ENCODE assay signal across 8 cellular contexts in the genomic region with DNA sequence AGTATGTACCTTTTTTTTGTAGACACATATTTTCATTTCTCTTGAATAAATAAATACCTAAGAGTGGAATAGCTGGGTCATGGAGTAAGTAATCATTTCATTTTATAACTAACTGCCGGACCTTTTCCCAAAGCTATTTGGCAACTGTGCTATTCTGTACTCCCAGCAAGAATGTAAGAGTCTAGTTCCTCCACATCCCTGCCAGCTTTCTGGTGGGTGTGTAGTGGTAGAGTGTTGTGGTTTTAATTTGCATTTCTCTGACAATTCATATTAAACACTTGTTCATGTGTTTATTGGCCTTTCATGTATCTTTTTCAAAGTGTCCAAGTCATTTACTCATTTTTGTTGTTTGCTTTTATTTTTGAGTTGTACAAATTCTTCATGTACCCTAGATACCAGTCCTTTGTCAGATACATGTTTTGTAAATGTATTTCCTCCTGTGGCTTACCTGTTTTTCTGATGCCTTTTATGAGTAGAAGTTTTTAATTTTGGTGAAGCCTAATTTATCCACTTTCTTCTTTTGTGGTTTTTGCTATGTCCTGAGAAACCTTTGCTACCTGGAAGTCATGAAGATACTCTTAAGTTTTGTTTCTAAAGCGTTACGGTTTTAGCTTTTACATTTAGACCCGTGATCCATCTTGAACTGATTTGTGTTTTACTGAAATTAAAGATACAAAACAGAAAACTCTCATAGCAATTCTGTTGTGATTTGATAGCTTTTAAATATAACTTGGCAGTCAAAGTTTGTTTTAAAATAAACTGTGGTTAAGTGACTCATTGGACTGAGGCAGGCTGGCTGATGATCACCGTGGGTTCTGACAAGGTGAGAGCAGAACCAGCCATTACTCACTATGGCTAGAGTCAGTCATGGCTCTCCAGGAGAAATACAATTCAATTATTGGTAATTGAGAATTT. TPM values are rescaled to one million over a fixed set of nuclear protein-coding genes. Genes with fewer than 3 reads are reported as not detected.
A peak's percentile ranks its signal among the peaks of the same experiment; 100 is the strongest.
DNase-seq lines count a peak whose midpoint lies in the region; ATAC-seq and TF ChIP-seq lines count a peak whose summit lies in the region.

No MANE protein-coding gene starts in this region.

- DNase-seq in activated T-cell treated with anti-CD3 and anti-CD28 coated beads for 1 hour (ENCODE audit: low read depth) (peak; percentile 20), fibroblast of mammary gland (ENCODE audit: low read depth) (peak; percentile 91), SK-N-DZ (ENCODE audit: low spot score) (no peak)
- no peak for DNase-seq in activated T-cell treated with anti-CD3 and anti-CD28 coated beads, Interleukin-2, amount 50 U/mL, for 1 hour
- peak; percentile 71 for DNase-seq in activated CD8-positive, alpha-beta T cell treated with anti-CD3 and anti-CD28 coated beads for 36 hours
- peak; percentile 65 for DNase-seq in stimulated activated CD4-positive, alpha-beta T cell treated with anti-CD3 and anti-CD28 coated beads, Interleukin-15, amount 100 ng/mL, for 24 hours

- H3K4me3 Mint-ChIP-seq in activated CD8-positive, alpha-beta T cell treated with anti-CD3 and anti-CD28 coated beads for 36 hours: peak overlapping the region; percentile 63

- H3K4me3 ChIP-seq in fibroblast of mammary gland (ENCODE audit: control insufficient read depth, low read depth, low read length): no peak overlapping the region

- peaks cover 28% of the 10 kb centered on the region for H3K36me3 Mint-ChIP-seq in activated CD8-positive, alpha-beta T cell treated with anti-CD3 and anti-CD28 coated beads for 36 hours (ENCODE audit: low read depth)

- no peaks in the 10 kb centered on the region for H3K27me3 Mint-ChIP-seq in activated CD8-positive, alpha-beta T cell treated with anti-CD3 and anti-CD28 coated beads for 36 hours

- H3K4me1 Mint-ChIP-seq in activated CD8-positive, alpha-beta T cell treated with anti-CD3 and anti-CD28 coated beads for 36 hours (ENCODE audit: low read depth): peaks cover 81% of the 10 kb centered on the region

- peak overlapping the region; percentile 89 for H3K27ac Mint-ChIP-seq in activated CD8-positive, alpha-beta T cell treated with anti-CD3 and anti-CD28 coated beads for 36 hours

- POLR2A ChIA-PET in activated CD8-positive, alpha-beta T cell treated with anti-CD3 and anti-CD28 coated beads for 36 hours (lab: Charles Lee): interaction anchor here (1.0 to 1.2 kb wide), 9 partner anchors 8 to 508 kb away, joined by 3 to 7 read pairs (median 4); partner anchors contain the start of gene MYLIP

- CTCF ChIA-PET in activated CD8-positive, alpha-beta T cell treated with anti-CD3 and anti-CD28 coated beads for 36 hours (lab: Charles Lee): interaction anchor here (0.7 to 2.8 kb wide), 9 partner anchors 8 to 445 kb away, joined by 3 to 10 read pairs (median 7); partner anchors contain the start of genes GMPR and MYLIP

- intact Hi-C loops in activated CD8-positive, alpha-beta T cell treated with anti-CD3 and anti-CD28 coated beads for 36 hours (cut with micrococcal nuclease): no loop called here

- TF ChIP-seq CTCF in activated CD8-positive, alpha-beta T cell treated with anti-CD3 and anti-CD28 coated beads for 36 hours (IDR thresholded peaks at IDR 0.05): no peak
- no peak for TF ChIP-seq CTCF in fibroblast of mammary gland (conservative IDR thresholded peaks at IDR 0.05; ENCODE audit: control insufficient read depth, insufficient read depth, low read depth, low read length)

- ATAC-seq in activated CD8-positive, alpha-beta T cell treated with anti-CD3 and anti-CD28 coated beads for 36 hours: peak; percentile 90
- ATAC-seq in HG02840 (IDR thresholded peaks at IDR 0.05; ENCODE audit: low FRiP score, unreplicated experiment): no peak
- no peak for ATAC-seq in HG02938 (IDR thresholded peaks at IDR 0.05; ENCODE audit: unreplicated experiment)

- no peaks in the 10 kb centered on the region for H3K9me3 Mint-ChIP-seq in activated CD8-positive, alpha-beta T cell treated with anti-CD3 and anti-CD28 coated beads for 36 hours

RNA-seq across cellular contexts. Expression of gene MYLIP, which starts 7.9 kb away (rescaled TPM):
- 1 to 10 TPM; 7.7 to 8.1 TPM for total RNA-seq in activated CD8-positive, alpha-beta T cell treated with anti-CD3 and anti-CD28 coated beads for 36 hours
- polyA plus RNA-seq in SK-N-DZ (2014; cell fraction: cytosol; rRNA removed): 2.5 and 3.9 TPM in 2 replicates
- polyA plus RNA-seq in SK-N-DZ (2014; cell fraction: nucleus; rRNA removed): 4.7 and 5.4 TPM in 2 replicates

Comparison
In these comparisons a context has a peak if more than half of its experiments do, and no peak if none do; other contexts are left out.
1. DNase-seq: peak in activated T-cell treated with anti-CD3 and anti-CD28 coated beads for 1 hour (single experiment), activated CD8-positive, alpha-beta T cell treated with anti-CD3 and anti-CD28 coated beads for 36 hours (single experiment), fibroblast of mammary gland (single experiment) and stimulated activated CD4-positive, alpha-beta T cell treated with anti-CD3 and anti-CD28 coated beads, Interleukin-15, amount 100 ng/mL, for 24 hours (single experiment); none in activated T-cell treated with anti-CD3 and anti-CD28 coated beads, Interleukin-2, amount 50 U/mL, for 1 hour (single experiment) and SK-N-DZ (single experiment).